ENCODE assay signal across 17 cellular contexts in the genomic region with DNA sequence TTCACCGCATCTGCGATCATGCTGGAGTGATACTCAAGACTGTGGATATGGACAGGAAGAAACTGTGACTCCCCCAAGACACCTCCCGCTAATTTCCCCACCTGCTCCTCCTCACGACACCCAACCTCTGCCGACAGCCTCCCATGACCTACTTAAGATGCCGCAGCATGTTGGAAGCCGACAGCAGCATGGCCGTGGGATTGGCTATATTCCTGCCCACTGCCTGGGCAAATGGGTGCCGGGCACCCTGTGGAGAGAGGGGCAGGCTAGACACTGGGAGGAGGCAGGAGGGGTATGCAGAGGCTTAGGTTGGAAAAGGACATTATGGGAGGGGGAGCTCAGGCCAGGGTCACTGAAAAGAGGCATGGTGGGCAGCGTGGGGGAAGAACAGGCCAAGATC.
"Had no signal": no experiment of that assay in that cellular context is flagged by ENCODE, and none has a peak within 500 bp of the region (broad histone marks: within the 10 kb centered on the region; RNA-seq: fewer than 3 reads in every experiment).

No MANE protein-coding gene starts in this region.

- H3K27me3 ChIP-seq: heart right ventricle, right atrium auricular region, suprapubic skin had no signal

- DNase-seq: activated CD4-positive, alpha-beta T cell treated with anti-CD3 and anti-CD28 coated beads, Interleukin-2, amount 50 U/mL, for 4 hours; activated naive CD4-positive, alpha-beta T cell treated with anti-CD3 and anti-CD28 coated beads, Interleukin-2, amount 10 ng/mL, durations not matched to agents 7 days and 5 days; amygdala; central memory CD4-positive, alpha-beta T cell; cortex of kidney; effector memory CD4-positive, alpha-beta T cell; foreskin melanocyte; heart right ventricle; stimulated activated CD4-positive, alpha-beta T cell treated with anti-CD3 and anti-CD28 coated beads, Interleukin-4, amount 100 ng/mL, for 4 hours; stimulated activated CD8-positive, alpha-beta memory T cell treated with anti-CD3 and anti-CD28 coated beads, Interleukin-4, amount 100 ng/mL, for 48 hours; T-cell; T1000; trophoblast cell had no signal

- H3K4me3 ChIP-seq: heart right ventricle, right atrium auricular region, skin epidermis, suprapubic skin had no signal

- H3K27ac ChIP-seq: epithelial cell of prostate, heart right ventricle, right atrium auricular region, skin epidermis, suprapubic skin had no signal

- ATAC-seq: heart right ventricle had no signal

- H3K9me3 ChIP-seq: heart right ventricle, right atrium auricular region, suprapubic skin had no signal
